Comparison of ENCODE assay signal across 1 cellular context in the genomic region with DNA sequence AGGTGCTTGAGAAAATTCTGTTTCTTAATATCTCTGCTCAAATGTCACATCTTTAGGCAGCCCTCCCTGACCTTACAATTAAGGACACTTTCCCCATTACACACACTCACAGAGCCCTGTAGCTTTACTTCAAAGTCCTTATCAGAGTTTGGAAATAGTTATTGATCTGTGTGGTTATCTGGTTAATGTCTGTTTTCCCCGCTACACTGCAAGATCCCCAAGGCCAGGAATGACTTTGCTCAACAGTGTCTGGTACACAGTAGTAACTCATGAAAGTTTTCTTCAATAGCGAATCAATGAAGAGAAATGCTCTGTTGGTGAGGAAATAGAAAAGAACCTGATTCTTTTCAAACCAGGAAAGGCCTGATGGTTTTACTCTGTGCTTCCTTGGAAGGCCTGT.
TF ChIP-seq lines count a peak whose summit lies in the region.

No MANE protein-coding gene starts in this region.

TF ChIP-seq in HepG2, 621 proteins besides CTCF, POLR2A, EP300 and RAD21 (continued from another document and continues in another):
- TF ChIP-seq, protein P1, sequence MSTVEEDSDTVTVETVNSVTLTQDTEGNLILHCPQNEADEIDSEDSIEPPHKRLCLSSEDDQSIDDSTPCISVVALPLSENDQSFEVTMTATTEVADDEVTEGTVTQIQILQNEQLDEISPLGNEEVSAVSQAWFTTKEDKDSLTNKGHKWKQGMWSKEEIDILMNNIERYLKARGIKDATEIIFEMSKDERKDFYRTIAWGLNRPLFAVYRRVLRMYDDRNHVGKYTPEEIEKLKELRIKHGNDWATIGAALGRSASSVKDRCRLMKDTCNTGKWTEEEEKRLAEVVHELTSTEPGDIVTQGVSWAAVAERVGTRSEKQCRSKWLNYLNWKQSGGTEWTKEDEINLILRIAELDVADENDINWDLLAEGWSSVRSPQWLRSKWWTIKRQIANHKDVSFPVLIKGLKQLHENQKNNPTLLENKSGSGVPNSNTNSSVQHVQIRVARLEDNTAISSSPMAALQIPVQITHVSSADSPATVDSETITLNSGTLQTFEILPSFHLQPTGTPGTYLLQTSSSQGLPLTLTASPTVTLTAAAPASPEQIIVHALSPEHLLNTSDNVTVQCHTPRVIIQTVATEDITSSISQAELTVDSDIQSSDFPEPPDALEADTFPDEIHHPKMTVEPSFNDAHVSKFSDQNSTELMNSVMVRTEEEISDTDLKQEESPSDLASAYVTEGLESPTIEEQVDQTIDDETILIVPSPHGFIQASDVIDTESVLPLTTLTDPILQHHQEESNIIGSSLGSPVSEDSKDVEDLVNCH (CRISPR knock-in tag; IDR thresholded peaks at IDR 0.05), result no peak
- no peak for TF ChIP-seq ZNF138 (CRISPR knock-in tag; IDR thresholded peaks at IDR 0.05; ENCODE audit: low read depth)
- TF ChIP-seq BCL6 (CRISPR knock-in tag; IDR thresholded peaks at IDR 0.05), result peak; percentile 90
- no peak for TF ChIP-seq NFYC (CRISPR knock-in tag; IDR thresholded peaks at IDR 0.05)
- TF ChIP-seq, protein P2, sequence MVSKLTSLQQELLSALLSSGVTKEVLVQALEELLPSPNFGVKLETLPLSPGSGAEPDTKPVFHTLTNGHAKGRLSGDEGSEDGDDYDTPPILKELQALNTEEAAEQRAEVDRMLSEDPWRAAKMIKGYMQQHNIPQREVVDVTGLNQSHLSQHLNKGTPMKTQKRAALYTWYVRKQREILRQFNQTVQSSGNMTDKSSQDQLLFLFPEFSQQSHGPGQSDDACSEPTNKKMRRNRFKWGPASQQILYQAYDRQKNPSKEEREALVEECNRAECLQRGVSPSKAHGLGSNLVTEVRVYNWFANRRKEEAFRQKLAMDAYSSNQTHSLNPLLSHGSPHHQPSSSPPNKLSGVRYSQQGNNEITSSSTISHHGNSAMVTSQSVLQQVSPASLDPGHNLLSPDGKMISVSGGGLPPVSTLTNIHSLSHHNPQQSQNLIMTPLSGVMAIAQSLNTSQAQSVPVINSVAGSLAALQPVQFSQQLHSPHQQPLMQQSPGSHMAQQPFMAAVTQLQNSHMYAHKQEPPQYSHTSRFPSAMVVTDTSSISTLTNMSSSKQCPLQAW (CRISPR knock-in tag; IDR thresholded peaks at IDR 0.05), result no peak
- TF ChIP-seq SAP130 (CRISPR knock-in tag; IDR thresholded peaks at IDR 0.05; ENCODE audit: low read depth), result no peak
- TF ChIP-seq ONECUT2 (CRISPR knock-in tag; IDR thresholded peaks at IDR 0.05), result peak; percentile 99
- TF ChIP-seq, protein P3, sequence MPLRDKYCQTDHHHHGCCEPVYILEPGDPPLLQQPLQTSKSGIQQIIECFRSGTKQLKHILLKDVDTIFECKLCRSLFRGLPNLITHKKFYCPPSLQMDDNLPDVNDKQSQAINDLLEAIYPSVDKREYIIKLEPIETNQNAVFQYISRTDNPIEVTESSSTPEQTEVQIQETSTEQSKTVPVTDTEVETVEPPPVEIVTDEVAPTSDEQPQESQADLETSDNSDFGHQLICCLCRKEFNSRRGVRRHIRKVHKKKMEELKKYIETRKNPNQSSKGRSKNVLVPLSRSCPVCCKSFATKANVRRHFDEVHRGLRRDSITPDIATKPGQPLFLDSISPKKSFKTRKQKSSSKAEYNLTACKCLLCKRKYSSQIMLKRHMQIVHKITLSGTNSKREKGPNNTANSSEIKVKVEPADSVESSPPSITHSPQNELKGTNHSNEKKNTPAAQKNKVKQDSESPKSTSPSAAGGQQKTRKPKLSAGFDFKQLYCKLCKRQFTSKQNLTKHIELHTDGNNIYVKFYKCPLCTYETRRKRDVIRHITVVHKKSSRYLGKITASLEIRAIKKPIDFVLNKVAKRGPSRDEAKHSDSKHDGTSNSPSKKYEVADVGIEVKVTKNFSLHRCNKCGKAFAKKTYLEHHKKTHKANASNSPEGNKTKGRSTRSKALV (CRISPR knock-in tag; IDR thresholded peaks at IDR 0.05), result no peak
- no peak for TF ChIP-seq CAMTA2 (CRISPR knock-in tag; IDR thresholded peaks at IDR 0.05; ENCODE audit: borderline replicate concordance)
- no peak for TF ChIP-seq NFKB2 (CRISPR knock-in tag; IDR thresholded peaks at IDR 0.05; ENCODE audit: borderline replicate concordance)
- TF ChIP-seq, protein P4, sequence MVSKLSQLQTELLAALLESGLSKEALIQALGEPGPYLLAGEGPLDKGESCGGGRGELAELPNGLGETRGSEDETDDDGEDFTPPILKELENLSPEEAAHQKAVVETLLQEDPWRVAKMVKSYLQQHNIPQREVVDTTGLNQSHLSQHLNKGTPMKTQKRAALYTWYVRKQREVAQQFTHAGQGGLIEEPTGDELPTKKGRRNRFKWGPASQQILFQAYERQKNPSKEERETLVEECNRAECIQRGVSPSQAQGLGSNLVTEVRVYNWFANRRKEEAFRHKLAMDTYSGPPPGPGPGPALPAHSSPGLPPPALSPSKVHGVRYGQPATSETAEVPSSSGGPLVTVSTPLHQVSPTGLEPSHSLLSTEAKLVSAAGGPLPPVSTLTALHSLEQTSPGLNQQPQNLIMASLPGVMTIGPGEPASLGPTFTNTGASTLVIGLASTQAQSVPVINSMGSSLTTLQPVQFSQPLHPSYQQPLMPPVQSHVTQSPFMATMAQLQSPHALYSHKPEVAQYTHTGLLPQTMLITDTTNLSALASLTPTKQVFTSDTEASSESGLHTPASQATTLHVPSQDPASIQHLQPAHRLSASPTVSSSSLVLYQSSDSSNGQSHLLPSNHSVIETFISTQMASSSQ (IDR thresholded peaks at IDR 0.05; ENCODE audit: low read depth), result peak; percentile 55
- TF ChIP-seq, protein P4 (CRISPR knock-in tag; IDR thresholded peaks at IDR 0.05; ENCODE audit: borderline replicate concordance), result no peak
- no peak for TF ChIP-seq ZBTB1 (CRISPR knock-in tag; IDR thresholded peaks at IDR 0.05; ENCODE audit: borderline replicate concordance)
- no peak for TF ChIP-seq ZNF20 (CRISPR knock-in tag; IDR thresholded peaks at IDR 0.05)
- TF ChIP-seq KDM2A (CRISPR knock-in tag; IDR thresholded peaks at IDR 0.05; ENCODE audit: borderline replicate concordance, low read depth), result no peak
- TF ChIP-seq, protein P5, sequence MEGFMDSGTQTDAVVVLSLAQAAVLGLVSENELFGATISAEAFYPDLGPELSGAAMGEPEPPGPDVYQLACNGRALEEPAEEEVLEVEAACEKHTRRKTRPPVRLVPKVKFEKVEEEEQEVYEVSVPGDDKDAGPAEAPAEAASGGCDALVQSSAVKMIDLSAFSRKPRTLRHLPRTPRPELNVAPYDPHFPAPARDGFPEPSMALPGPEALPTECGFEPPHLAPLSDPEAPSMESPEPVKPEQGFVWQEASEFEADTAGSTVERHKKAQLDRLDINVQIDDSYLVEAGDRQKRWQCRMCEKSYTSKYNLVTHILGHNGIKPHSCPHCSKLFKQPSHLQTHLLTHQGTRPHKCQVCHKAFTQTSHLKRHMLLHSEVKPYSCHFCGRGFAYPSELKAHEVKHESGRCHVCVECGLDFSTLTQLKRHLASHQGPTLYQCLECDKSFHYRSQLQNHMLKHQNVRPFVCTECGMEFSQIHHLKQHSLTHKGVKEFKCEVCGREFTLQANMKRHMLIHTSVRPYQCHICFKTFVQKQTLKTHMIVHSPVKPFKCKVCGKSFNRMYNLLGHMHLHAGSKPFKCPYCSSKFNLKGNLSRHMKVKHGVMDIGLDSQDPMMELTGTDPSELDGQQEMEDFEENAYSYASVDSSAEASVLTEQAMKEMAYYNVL (CRISPR knock-in tag; IDR thresholded peaks at IDR 0.05; ENCODE audit: borderline replicate concordance), result peak; percentile 73; the same call in 1 of the 2 replicates
- TF ChIP-seq ZNF549 (CRISPR knock-in tag; IDR thresholded peaks at IDR 0.05), result 0 out of 2 replicates have a peak, but pooled peaks have one; percentile 47
- TF ChIP-seq RFX1 (IDR thresholded peaks at IDR 0.05), result no peak
- peak; percentile 33; the same call in 1 of the 2 replicates for TF ChIP-seq TBX3 (IDR thresholded peaks at IDR 0.05; ENCODE audit: borderline replicate concordance)
- 0 out of 2 replicates have a peak, but pooled peaks have one; percentile 21 for TF ChIP-seq TBX2 (CRISPR knock-in tag; IDR thresholded peaks at IDR 0.05; ENCODE audit: borderline replicate concordance)
- TF ChIP-seq, protein P6, sequence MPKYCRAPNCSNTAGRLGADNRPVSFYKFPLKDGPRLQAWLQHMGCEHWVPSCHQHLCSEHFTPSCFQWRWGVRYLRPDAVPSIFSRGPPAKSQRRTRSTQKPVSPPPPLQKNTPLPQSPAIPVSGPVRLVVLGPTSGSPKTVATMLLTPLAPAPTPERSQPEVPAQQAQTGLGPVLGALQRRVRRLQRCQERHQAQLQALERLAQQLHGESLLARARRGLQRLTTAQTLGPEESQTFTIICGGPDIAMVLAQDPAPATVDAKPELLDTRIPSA (CRISPR knock-in tag; IDR thresholded peaks at IDR 0.05; ENCODE audit: borderline replicate concordance), result no peak
- TF ChIP-seq MED1 (CRISPR knock-in tag; IDR thresholded peaks at IDR 0.05), result peak; percentile 80
- TF ChIP-seq ATRX (CRISPR knock-in tag; IDR thresholded peaks at IDR 0.05; ENCODE audit: borderline replicate concordance), result no peak
- TF ChIP-seq, protein P7, sequence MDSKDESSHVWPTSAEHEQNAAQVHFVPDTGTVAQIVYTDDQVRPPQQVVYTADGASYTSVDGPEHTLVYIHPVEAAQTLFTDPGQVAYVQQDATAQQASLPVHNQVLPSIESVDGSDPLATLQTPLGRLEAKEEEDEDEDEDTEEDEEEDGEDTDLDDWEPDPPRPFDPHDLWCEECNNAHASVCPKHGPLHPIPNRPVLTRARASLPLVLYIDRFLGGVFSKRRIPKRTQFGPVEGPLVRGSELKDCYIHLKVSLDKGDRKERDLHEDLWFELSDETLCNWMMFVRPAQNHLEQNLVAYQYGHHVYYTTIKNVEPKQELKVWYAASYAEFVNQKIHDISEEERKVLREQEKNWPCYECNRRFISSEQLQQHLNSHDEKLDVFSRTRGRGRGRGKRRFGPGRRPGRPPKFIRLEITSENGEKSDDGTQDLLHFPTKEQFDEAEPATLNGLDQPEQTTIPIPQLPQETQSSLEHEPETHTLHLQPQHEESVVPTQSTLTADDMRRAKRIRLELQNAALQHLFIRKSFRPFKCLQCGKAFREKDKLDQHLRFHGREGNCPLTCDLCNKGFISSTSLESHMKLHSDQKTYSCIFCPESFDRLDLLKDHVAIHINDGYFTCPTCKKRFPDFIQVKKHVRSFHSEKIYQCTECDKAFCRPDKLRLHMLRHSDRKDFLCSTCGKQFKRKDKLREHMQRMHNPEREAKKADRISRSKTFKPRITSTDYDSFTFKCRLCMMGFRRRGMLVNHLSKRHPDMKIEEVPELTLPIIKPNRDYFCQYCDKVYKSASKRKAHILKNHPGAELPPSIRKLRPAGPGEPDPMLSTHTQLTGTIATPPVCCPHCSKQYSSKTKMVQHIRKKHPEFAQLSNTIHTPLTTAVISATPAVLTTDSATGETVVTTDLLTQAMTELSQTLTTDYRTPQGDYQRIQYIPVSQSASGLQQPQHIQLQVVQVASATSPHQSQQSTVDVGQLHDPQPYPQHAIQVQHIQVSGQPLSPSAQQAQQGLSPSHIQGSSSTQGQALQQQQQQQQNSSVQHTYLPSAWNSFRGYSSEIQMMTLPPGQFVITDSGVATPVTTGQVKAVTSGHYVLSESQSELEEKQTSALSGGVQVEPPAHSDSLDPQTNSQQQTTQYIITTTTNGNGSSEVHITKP (CRISPR knock-in tag; IDR thresholded peaks at IDR 0.05; ENCODE audit: low read depth), result no peak
- TF ChIP-seq, protein P8, sequence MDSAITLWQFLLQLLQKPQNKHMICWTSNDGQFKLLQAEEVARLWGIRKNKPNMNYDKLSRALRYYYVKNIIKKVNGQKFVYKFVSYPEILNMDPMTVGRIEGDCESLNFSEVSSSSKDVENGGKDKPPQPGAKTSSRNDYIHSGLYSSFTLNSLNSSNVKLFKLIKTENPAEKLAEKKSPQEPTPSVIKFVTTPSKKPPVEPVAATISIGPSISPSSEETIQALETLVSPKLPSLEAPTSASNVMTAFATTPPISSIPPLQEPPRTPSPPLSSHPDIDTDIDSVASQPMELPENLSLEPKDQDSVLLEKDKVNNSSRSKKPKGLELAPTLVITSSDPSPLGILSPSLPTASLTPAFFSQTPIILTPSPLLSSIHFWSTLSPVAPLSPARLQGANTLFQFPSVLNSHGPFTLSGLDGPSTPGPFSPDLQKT (CRISPR knock-in tag; IDR thresholded peaks at IDR 0.05; ENCODE audit: borderline replicate concordance), result no peak
- no peak for TF ChIP-seq ZIK1 (CRISPR knock-in tag; IDR thresholded peaks at IDR 0.05; ENCODE audit: borderline replicate concordance, low read depth)
- TF ChIP-seq TRIM24 (CRISPR knock-in tag; IDR thresholded peaks at IDR 0.05), result peak; percentile 51; the same call in 1 of the 2 replicates
- TF ChIP-seq RARA (CRISPR knock-in tag; IDR thresholded peaks at IDR 0.05), result peak; percentile 80
- TF ChIP-seq, protein P9, sequence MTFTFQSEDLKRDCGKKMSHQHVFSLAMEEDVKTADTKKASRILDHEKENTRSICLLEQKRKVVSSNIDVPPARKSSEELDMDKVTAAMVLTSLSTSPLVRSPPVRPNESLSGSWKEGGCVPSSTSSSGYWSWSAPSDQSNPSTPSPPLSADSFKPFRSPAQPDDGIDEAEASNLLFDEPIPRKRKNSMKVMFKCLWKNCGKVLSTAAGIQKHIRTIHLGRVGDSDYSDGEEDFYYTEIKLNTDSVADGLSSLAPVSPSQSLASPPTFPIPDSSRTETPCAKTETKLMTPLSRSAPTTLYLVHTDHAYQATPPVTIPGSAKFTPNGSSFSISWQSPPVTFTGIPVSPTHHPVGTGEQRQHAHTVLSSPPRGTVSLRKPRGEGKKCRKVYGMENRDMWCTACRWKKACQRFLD (CRISPR knock-in tag; IDR thresholded peaks at IDR 0.05; ENCODE audit: borderline replicate concordance), result no peak
- peak; percentile 90; the same call in 1 of the 2 replicates for TF ChIP-seq SALL1 (CRISPR knock-in tag; IDR thresholded peaks at IDR 0.05)
- 0 out of 2 replicates have a peak, but pooled peaks have one; percentile 72 for TF ChIP-seq ZSCAN20 (CRISPR knock-in tag; IDR thresholded peaks at IDR 0.05; ENCODE audit: borderline replicate concordance)
